In genomic region chr7:79529896-79530235, GRCh38 we compare ENCODE assay signal across 25 cellular contexts.
A peak's percentile ranks its signal among the peaks of the same experiment; 100 is the strongest.
DNase-seq lines count a peak whose midpoint lies in the region; ATAC-seq and TF ChIP-seq lines count a peak whose summit lies in the region.
"Had no signal": no experiment of that assay in that cellular context is flagged by ENCODE, and none has a peak within 500 bp of the region (broad histone marks: within the 10 kb centered on the region; RNA-seq: fewer than 3 reads in every experiment).

No MANE protein-coding gene starts in this region.

- H3K4me2 ChIP-seq in GM23248 (ENCODE audit: unreplicated experiment), result no peak overlapping the region

- DNase-seq in GM23248, result peak; percentile 32
- no peak for DNase-seq in WTC11 (ENCODE audit: low spot score)
- peak; percentile 48 for DNase-seq in iris pigment epithelial cell (ENCODE audit: low read depth)
- DNase-seq in renal cortical epithelial cell (ENCODE audit: low read depth), result peak; percentile 53
- DNase-seq in left ventricle myocardium inferior, result no peak
- DNase-seq in NCI-H345 treated with DMSO at 0.1 percent for 48 hours (lab: John Stamatoyannopoulos, UW; ENCODE audit: unreplicated experiment), result no peak
- no peak for DNase-seq in germinal center (ENCODE audit: low spot score)
- DNase-seq in SKM-1 (lab: John Stamatoyannopoulos, UW; ENCODE audit: unreplicated experiment), result no peak
- DNase-seq: activated B cell treated with CpG ODN at 0.5 μM for 24 hours; activated CD4-positive, alpha-beta T cell treated with anti-CD3 and anti-CD28 coated beads, Interleukin-2, amount 50 U/mL, for 48 hours; activated CD8-positive, alpha-beta memory T cell treated with anti-CD3 and anti-CD28 coated beads, Interleukin-2, amount 50 U/mL, for 48 hours; activated naive CD8-positive, alpha-beta T cell treated with anti-CD3 and anti-CD28 coated beads for 36 hours; effector memory CD8-positive, alpha-beta T cell; esophagus squamous epithelium; glutamatergic neuron; left ventricle myocardium superior; NCI-H526; small intestine; stimulated activated CD4-positive, alpha-beta T cell treated with anti-CD3 and anti-CD28 coated beads, Interleukin-2, amount 100 ng/mL, for 24 hours; T-helper 9 cell had no signal

- intact Hi-C loops in left ventricle myocardium inferior (cut with micrococcal nuclease), result no loop called here

- CTCF ChIA-PET in WTC11 (lab: Charles Lee), result no interaction called here

- H3K9ac ChIP-seq in GM23248, result no peak overlapping the region

- 0 out of 2 replicates have a peak, but pooled peaks cover 3% of the 10 kb centered on the region for H3K9me3 Mint-ChIP-seq in WTC11
- H3K9me3 Mint-ChIP-seq: activated B cell treated with CpG ODN at 0.5 μM for 24 hours; activated naive CD8-positive, alpha-beta T cell treated with anti-CD3 and anti-CD28 coated beads for 36 hours; activated T-helper 2 cell treated with anti-CD3 and anti-CD28 coated beads, Interferon-gamma antibody, Interleukin-2, Interleukin-4, amounts not matched to agents 10 μg/mL and 5 μg/mL and 100 μg/mL, durations not matched to agents 14 hours and 24 hours and 36 hours; brain had no signal

- ATAC-seq in WTC11, result no peak
- ATAC-seq: effector memory CD8-positive, alpha-beta T cell; left ventricle myocardium superior; stimulated activated memory B cell treated with anti-CD40 and anti-IgM and Interleukin-4, amounts not matched to agents 10 μg/mL and 1 μg/mL and 100 μg/mL, for 72 hours had no signal

- H3K27ac ChIP-seq in GM23248 (no peak overlapping the region), left ventricle myocardium inferior (replicated peaks) (no peak overlapping the region)
- H3K27ac ChIP-seq: esophagus squamous epithelium, suprapubic skin had no signal

- no peak overlapping the region for H3K4me3 Mint-ChIP-seq in WTC11
- H3K4me3 Mint-ChIP-seq: activated B cell treated with CpG ODN at 0.5 μM for 24 hours; activated naive CD8-positive, alpha-beta T cell treated with anti-CD3 and anti-CD28 coated beads for 36 hours; effector memory CD8-positive, alpha-beta T cell; neural crest cell; stimulated activated memory B cell treated with anti-CD40 and anti-IgM and Interleukin-4, amounts not matched to agents 10 μg/mL and 1 μg/mL and 100 μg/mL, for 72 hours had no signal

- no peaks in the 10 kb centered on the region for H3K27me3 Mint-ChIP-seq in WTC11 (ENCODE audit: low read depth)
- H3K27me3 Mint-ChIP-seq: activated B cell treated with CpG ODN at 0.5 μM for 24 hours; effector memory CD8-positive, alpha-beta T cell; stimulated activated memory B cell treated with anti-CD40 and anti-IgM and Interleukin-4, amounts not matched to agents 10 μg/mL and 1 μg/mL and 100 μg/mL, for 72 hours had no signal

- no peaks in the 10 kb centered on the region for H3F3A ChIP-seq in GM23248 (ENCODE audit: insufficient read depth)

- H3K36me3 ChIP-seq in GM23248 (ENCODE audit: low read depth) (no peaks in the 10 kb centered on the region), left ventricle myocardium inferior (no peaks in the 10 kb centered on the region)
- H3K36me3 ChIP-seq: esophagus squamous epithelium, suprapubic skin had no signal

- H4K20me1 ChIP-seq in GM23248 (ENCODE audit: insufficient read depth), result no peaks in the 10 kb centered on the region

- H3K36me3 Mint-ChIP-seq in WTC11, result no peaks in the 10 kb centered on the region
- H3K36me3 Mint-ChIP-seq: activated naive CD8-positive, alpha-beta T cell treated with anti-CD3 and anti-CD28 coated beads for 36 hours; brain; stimulated activated memory B cell treated with anti-CD40 and anti-IgM and Interleukin-4, amounts not matched to agents 10 μg/mL and 1 μg/mL and 100 μg/mL, for 72 hours had no signal

- H3K27me3 ChIP-seq in GM23248 (replicated peaks; ENCODE audit: insufficient read depth) (no peaks in the 10 kb centered on the region), left ventricle myocardium inferior (ENCODE audit: low read depth) (no peaks in the 10 kb centered on the region)
- H3K27me3 ChIP-seq: esophagus squamous epithelium, suprapubic skin had no signal

- no peaks in the 10 kb centered on the region for H3K9me3 ChIP-seq in GM23248 (ENCODE audit: low read depth)
- no peaks in the 10 kb centered on the region for H3K9me3 ChIP-seq in left ventricle myocardium inferior (replicated peaks)
- H3K9me3 ChIP-seq: esophagus squamous epithelium, suprapubic skin had no signal

- 0 out of 2 replicates have a peak overlapping the region, but pooled peaks have one; percentile 3 for H3K27ac Mint-ChIP-seq in WTC11
- H3K27ac Mint-ChIP-seq: activated B cell treated with CpG ODN at 0.5 μM for 24 hours; activated naive CD8-positive, alpha-beta T cell treated with anti-CD3 and anti-CD28 coated beads for 36 hours; activated T-helper 2 cell treated with anti-CD3 and anti-CD28 coated beads, Interferon-gamma antibody, Interleukin-2, Interleukin-4, amounts not matched to agents 10 μg/mL and 5 μg/mL and 100 μg/mL, durations not matched to agents 14 hours and 24 hours and 36 hours; effector memory CD8-positive, alpha-beta T cell; stimulated activated memory B cell treated with anti-CD40 and anti-IgM and Interleukin-4, amounts not matched to agents 10 μg/mL and 1 μg/mL and 100 μg/mL, for 72 hours had no signal

- H3K4me3 ChIP-seq in GM23248 (no peak overlapping the region), left ventricle myocardium inferior (no peak overlapping the region)
- H3K4me3 ChIP-seq: esophagus squamous epithelium, suprapubic skin had no signal

- POLR2A ChIA-PET in WTC11 (lab: Charles Lee), result no interaction called here

- no peak for TF ChIP-seq CTCF in WTC11 (IDR thresholded peaks at IDR 0.05)
- no peak for TF ChIP-seq CTCF in left ventricle myocardium inferior (IDR thresholded peaks at IDR 0.05; ENCODE audit: borderline replicate concordance)

- peaks cover 22% of the 10 kb centered on the region for H3K4me1 Mint-ChIP-seq in WTC11
- H3K4me1 Mint-ChIP-seq: activated B cell treated with CpG ODN at 0.5 μM for 24 hours; activated naive CD8-positive, alpha-beta T cell treated with anti-CD3 and anti-CD28 coated beads for 36 hours; stimulated activated memory B cell treated with anti-CD40 and anti-IgM and Interleukin-4, amounts not matched to agents 10 μg/mL and 1 μg/mL and 100 μg/mL, for 72 hours had no signal

- peak overlapping the region; percentile 29; the same call in 1 of the 2 replicates for H2AFZ ChIP-seq in GM23248

- 88 to 89% methylated on average over 2 of the region's 2 CpGs for WGBS in GM23248 (ENCODE audit: low coverage in 1 of 2, low lambda C conversion rate in 2 of 2, missing lambda C conversion rate in 2 of 2), 2 experiments

- no peaks in the 10 kb centered on the region for H3K79me2 ChIP-seq in GM23248 (ENCODE audit: insufficient read depth)

- in situ Hi-C loops in GM23248 (cut with MboI), result no loop called here

- H3K4me1 ChIP-seq in GM23248 (ENCODE audit: insufficient read depth) (peaks cover 16% of the 10 kb centered on the region), left ventricle myocardium inferior (no peaks in the 10 kb centered on the region)
- H3K4me1 ChIP-seq: esophagus squamous epithelium, suprapubic skin had no signal

- no peaks in the 10 kb centered on the region; the same call in 1 of the 2 replicates for H3K9me2 ChIP-seq in GM23248 (ENCODE audit: insufficient read depth)

TF ChIP-seq in WTC11, 78 proteins besides CTCF, POLR2A, EP300 and RAD21:
- TF ChIP-seq PRRX2 (CRISPR knock-in tag; IDR thresholded peaks at IDR 0.05), result no peak
- no peak for TF ChIP-seq HMGA2 (CRISPR knock-in tag; IDR thresholded peaks at IDR 0.05)
- TF ChIP-seq NFYB (CRISPR knock-in tag; conservative IDR thresholded peaks at IDR 0.05; ENCODE audit: low read depth), result no peak

Comparison
In these comparisons a context has a peak if more than half of its experiments do, and no peak if none do; other contexts are left out.
1. DNase-seq: peak in GM23248 (single experiment), iris pigment epithelial cell (single experiment) and renal cortical epithelial cell (single experiment); none in WTC11 (single experiment), left ventricle myocardium inferior (single experiment), NCI-H345 treated with DMSO at 0.1 percent for 48 hours (single experiment), germinal center (single experiment) and SKM-1 (single experiment).